In genomic region chr19:39445258-39446071, GRCh38 we compare ENCODE assay signal across 1 cellular context.
TF ChIP-seq lines count a peak whose summit lies in the region.

Gene SUPT5H, plus strand, starts transcription at chr19:39445582. Its CDS starts 309 bp downstream, at chr19:39445891.

TF ChIP-seq in WTC11, 78 proteins besides CTCF, POLR2A, EP300 and RAD21 (continued from another document and continues in another):
- no peak for TF ChIP-seq ZNF512 (CRISPR knock-in tag; IDR thresholded peaks at IDR 0.05; ENCODE audit: borderline replicate concordance)
- TF ChIP-seq, protein P1, sequence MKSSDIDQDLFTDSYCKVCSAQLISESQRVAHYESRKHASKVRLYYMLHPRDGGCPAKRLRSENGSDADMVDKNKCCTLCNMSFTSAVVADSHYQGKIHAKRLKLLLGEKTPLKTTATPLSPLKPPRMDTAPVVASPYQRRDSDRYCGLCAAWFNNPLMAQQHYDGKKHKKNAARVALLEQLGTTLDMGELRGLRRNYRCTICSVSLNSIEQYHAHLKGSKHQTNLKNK (CRISPR knock-in tag; IDR thresholded peaks at IDR 0.05), result no peak
- TF ChIP-seq ZNF219 (CRISPR knock-in tag; IDR thresholded peaks at IDR 0.05; ENCODE audit: borderline replicate concordance), result no peak
- TF ChIP-seq STAT6 (CRISPR knock-in tag; conservative IDR thresholded peaks at IDR 0.05; ENCODE audit: low read depth), result no peak
- TF ChIP-seq FOXJ3 (CRISPR knock-in tag; IDR thresholded peaks at IDR 0.05; ENCODE audit: borderline replicate concordance), result no peak
- no peak for TF ChIP-seq PRRX2 (CRISPR knock-in tag; IDR thresholded peaks at IDR 0.05)
- TF ChIP-seq ZNF121 (CRISPR knock-in tag; IDR thresholded peaks at IDR 0.05), result no peak
- TF ChIP-seq ARID4B (CRISPR knock-in tag; IDR thresholded peaks at IDR 0.05; ENCODE audit: borderline replicate concordance), result peak; percentile 38; the same call in 1 of the 2 replicates
- 0 out of 2 replicates have a peak, but pooled peaks have one; percentile 44 for TF ChIP-seq ZNF281 (CRISPR knock-in tag; IDR thresholded peaks at IDR 0.05)
- TF ChIP-seq, protein P2, sequence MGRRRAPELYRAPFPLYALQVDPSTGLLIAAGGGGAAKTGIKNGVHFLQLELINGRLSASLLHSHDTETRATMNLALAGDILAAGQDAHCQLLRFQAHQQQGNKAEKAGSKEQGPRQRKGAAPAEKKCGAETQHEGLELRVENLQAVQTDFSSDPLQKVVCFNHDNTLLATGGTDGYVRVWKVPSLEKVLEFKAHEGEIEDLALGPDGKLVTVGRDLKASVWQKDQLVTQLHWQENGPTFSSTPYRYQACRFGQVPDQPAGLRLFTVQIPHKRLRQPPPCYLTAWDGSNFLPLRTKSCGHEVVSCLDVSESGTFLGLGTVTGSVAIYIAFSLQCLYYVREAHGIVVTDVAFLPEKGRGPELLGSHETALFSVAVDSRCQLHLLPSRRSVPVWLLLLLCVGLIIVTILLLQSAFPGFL (CRISPR knock-in tag; IDR thresholded peaks at IDR 0.05; ENCODE audit: borderline replicate concordance), result no peak
- TF ChIP-seq SP1 (CRISPR knock-in tag; conservative IDR thresholded peaks at IDR 0.05), result peak; percentile 73
- no peak for TF ChIP-seq JAZF1 (CRISPR knock-in tag; IDR thresholded peaks at IDR 0.05)
- TF ChIP-seq, protein P3, sequence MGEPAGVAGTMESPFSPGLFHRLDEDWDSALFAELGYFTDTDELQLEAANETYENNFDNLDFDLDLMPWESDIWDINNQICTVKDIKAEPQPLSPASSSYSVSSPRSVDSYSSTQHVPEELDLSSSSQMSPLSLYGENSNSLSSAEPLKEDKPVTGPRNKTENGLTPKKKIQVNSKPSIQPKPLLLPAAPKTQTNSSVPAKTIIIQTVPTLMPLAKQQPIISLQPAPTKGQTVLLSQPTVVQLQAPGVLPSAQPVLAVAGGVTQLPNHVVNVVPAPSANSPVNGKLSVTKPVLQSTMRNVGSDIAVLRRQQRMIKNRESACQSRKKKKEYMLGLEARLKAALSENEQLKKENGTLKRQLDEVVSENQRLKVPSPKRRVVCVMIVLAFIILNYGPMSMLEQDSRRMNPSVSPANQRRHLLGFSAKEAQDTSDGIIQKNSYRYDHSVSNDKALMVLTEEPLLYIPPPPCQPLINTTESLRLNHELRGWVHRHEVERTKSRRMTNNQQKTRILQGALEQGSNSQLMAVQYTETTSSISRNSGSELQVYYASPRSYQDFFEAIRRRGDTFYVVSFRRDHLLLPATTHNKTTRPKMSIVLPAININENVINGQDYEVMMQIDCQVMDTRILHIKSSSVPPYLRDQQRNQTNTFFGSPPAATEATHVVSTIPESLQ (CRISPR knock-in tag; IDR thresholded peaks at IDR 0.05), result no peak
- no peak for TF ChIP-seq CBFB (CRISPR knock-in tag; IDR thresholded peaks at IDR 0.05; ENCODE audit: low read depth)
- TF ChIP-seq NR1H2 (CRISPR knock-in tag; IDR thresholded peaks at IDR 0.05), result no peak
- peak; percentile 48; the same call in 1 of the 2 replicates for TF ChIP-seq USF1 (CRISPR knock-in tag; IDR thresholded peaks at IDR 0.05)
- TF ChIP-seq TP53 (CRISPR knock-in tag; IDR thresholded peaks at IDR 0.05), result 0 out of 2 replicates have a peak, but pooled peaks have one; percentile 62
- TF ChIP-seq ATF3 (CRISPR knock-in tag; conservative IDR thresholded peaks at IDR 0.05), result no peak
- TF ChIP-seq, protein P4, sequence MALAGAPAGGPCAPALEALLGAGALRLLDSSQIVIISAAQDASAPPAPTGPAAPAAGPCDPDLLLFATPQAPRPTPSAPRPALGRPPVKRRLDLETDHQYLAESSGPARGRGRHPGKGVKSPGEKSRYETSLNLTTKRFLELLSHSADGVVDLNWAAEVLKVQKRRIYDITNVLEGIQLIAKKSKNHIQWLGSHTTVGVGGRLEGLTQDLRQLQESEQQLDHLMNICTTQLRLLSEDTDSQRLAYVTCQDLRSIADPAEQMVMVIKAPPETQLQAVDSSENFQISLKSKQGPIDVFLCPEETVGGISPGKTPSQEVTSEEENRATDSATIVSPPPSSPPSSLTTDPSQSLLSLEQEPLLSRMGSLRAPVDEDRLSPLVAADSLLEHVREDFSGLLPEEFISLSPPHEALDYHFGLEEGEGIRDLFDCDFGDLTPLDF (CRISPR knock-in tag; IDR thresholded peaks at IDR 0.05), result peak; percentile 82; the same call in 1 of the 2 replicates
- TF ChIP-seq USF2 (CRISPR knock-in tag; IDR thresholded peaks at IDR 0.05), result peak; percentile 67
- TF ChIP-seq ESRRA (CRISPR knock-in tag; IDR thresholded peaks at IDR 0.05; ENCODE audit: borderline replicate concordance), result no peak
- no peak for TF ChIP-seq ZBTB21 (CRISPR knock-in tag; IDR thresholded peaks at IDR 0.05; ENCODE audit: borderline replicate concordance)
- TF ChIP-seq KAT7 (CRISPR knock-in tag; IDR thresholded peaks at IDR 0.05; ENCODE audit: borderline replicate concordance), result no peak; the same call in 1 of the 2 replicates
- no peak for TF ChIP-seq PRDM15 (CRISPR knock-in tag; IDR thresholded peaks at IDR 0.05)
